12 cellular contexts compared by ENCODE assay signal in the genomic region with DNA sequence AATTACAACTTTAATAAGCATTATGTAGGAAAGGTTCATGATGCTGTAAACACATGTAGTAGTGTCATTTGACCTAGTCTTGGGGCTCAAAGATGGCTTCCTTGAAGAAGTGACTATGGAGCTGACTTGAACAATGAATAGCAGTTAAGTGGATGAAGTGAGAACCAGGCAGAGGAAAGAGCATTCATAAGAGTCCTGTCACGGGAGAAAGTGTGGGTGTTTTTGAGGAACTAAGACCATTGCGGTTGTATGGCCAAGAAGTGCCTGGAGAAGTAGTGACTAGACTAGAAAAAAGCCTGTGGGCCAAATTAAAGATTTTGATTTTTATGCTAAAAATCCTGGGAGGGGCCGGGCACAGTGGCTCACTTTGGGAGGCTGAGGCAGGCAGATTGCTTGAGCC. TPM values are rescaled to one million over a fixed set of nuclear protein-coding genes. Genes with fewer than 3 reads are reported as not detected.
A peak's percentile ranks its signal among the peaks of the same experiment; 100 is the strongest.
DNase-seq lines count a peak whose midpoint lies in the region; ATAC-seq and TF ChIP-seq lines count a peak whose summit lies in the region.
"Had no signal": no experiment of that assay in that cellular context is flagged by ENCODE, and none has a peak within 500 bp of the region (broad histone marks: within the 10 kb centered on the region; RNA-seq: fewer than 3 reads in every experiment).

No MANE protein-coding gene starts in this region.

- peaks cover 39% of the 10 kb centered on the region for H3K4me1 Mint-ChIP-seq in CD14-positive monocyte
- peaks cover 16% of the 10 kb centered on the region for H3K4me1 Mint-ChIP-seq in activated CD8-positive, alpha-beta memory T cell treated with anti-CD3 and anti-CD28 coated beads, Interleukin-2, amount 10 ng/mL, durations not matched to agents 7 days and 5 days

- no peak overlapping the region for H3K27ac ChIP-seq in coronary artery
- H3K27ac ChIP-seq: BLaER1, thoracic aorta had no signal

- TF ChIP-seq CTCF in CD14-positive monocyte (IDR thresholded peaks at IDR 0.05) (no peak), coronary artery (IDR thresholded peaks at IDR 0.05) (no peak)

- intact Hi-C loops in CD14-positive monocyte (cut with micrococcal nuclease): no loop called here

- CTCF ChIA-PET in activated CD8-positive, alpha-beta memory T cell treated with anti-CD3 and anti-CD28 coated beads, Interleukin-2, amount 10 ng/mL, durations not matched to agents 7 days and 5 days (lab: Charles Lee): interaction anchor here (1.2 kb wide), 1 partner anchor 34 kb away, joined by 3 read pairs; no protein-coding TSS in a partner anchor

- no peak overlapping the region for H3K4me3 ChIP-seq in coronary artery
- H3K4me3 ChIP-seq: BLaER1, thoracic aorta had no signal

- H3K27me3 Mint-ChIP-seq in CD14-positive monocyte (ENCODE audit: low read depth in 3 of 3): peaks cover 0 to 2% (median 2%) of the 10 kb centered on the region in 3 donors
- no peaks in the 10 kb centered on the region for H3K27me3 Mint-ChIP-seq in activated CD8-positive, alpha-beta memory T cell treated with anti-CD3 and anti-CD28 coated beads, Interleukin-2, amount 10 ng/mL, durations not matched to agents 7 days and 5 days

- peak; percentile 78 for ATAC-seq in GM19395 (IDR thresholded peaks at IDR 0.05; ENCODE audit: unreplicated experiment)
- peak; percentile 60 for ATAC-seq in HG03039 (IDR thresholded peaks at IDR 0.05; ENCODE audit: unreplicated experiment)
- ATAC-seq in activated CD8-positive, alpha-beta memory T cell treated with anti-CD3 and anti-CD28 coated beads, Interleukin-2, amount 10 ng/mL, durations not matched to agents 7 days and 5 days: no peak

- H3K9me3 Mint-ChIP-seq in CD14-positive monocyte: no peaks in the 10 kb centered on the region
- H3K9me3 Mint-ChIP-seq in activated CD8-positive, alpha-beta memory T cell treated with anti-CD3 and anti-CD28 coated beads, Interleukin-2, amount 10 ng/mL, durations not matched to agents 7 days and 5 days (ENCODE audit: low read depth): no peaks in the 10 kb centered on the region

- peaks cover 34 to 45% of the 10 kb centered on the region in 2 donors for H3K36me3 Mint-ChIP-seq in CD14-positive monocyte
- peaks cover 3% of the 10 kb centered on the region for H3K36me3 Mint-ChIP-seq in activated CD8-positive, alpha-beta memory T cell treated with anti-CD3 and anti-CD28 coated beads, Interleukin-2, amount 10 ng/mL, durations not matched to agents 7 days and 5 days

- peak overlapping the region; percentile 87 to 97 (median 96) for H3K27ac Mint-ChIP-seq in CD14-positive monocyte
- H3K27ac Mint-ChIP-seq in activated CD8-positive, alpha-beta memory T cell treated with anti-CD3 and anti-CD28 coated beads, Interleukin-2, amount 10 ng/mL, durations not matched to agents 7 days and 5 days: no peak overlapping the region

- no peak overlapping the region for H3K4me3 Mint-ChIP-seq in CD14-positive monocyte
- no peak overlapping the region for H3K4me3 Mint-ChIP-seq in activated CD8-positive, alpha-beta memory T cell treated with anti-CD3 and anti-CD28 coated beads, Interleukin-2, amount 10 ng/mL, durations not matched to agents 7 days and 5 days

- DNase-seq in CD14-positive monocyte (ENCODE audit: low spot score) (peak; percentile 64), SKM-1 (lab: John Stamatoyannopoulos, UW; ENCODE audit: unreplicated experiment) (peak; percentile 40), coronary artery (ENCODE audit: low spot score) (no peak), UCSD-AML1 (lab: John Stamatoyannopoulos, UW; ENCODE audit: unreplicated experiment) (no peak), A172 (ENCODE audit: low spot score) (no peak)
- no peak for DNase-seq in activated CD8-positive, alpha-beta memory T cell treated with anti-CD3 and anti-CD28 coated beads, Interleukin-2, amount 10 ng/mL, durations not matched to agents 7 days and 5 days
- DNase-seq: activated effector memory CD4-positive, alpha-beta T cell treated with anti-CD3 and anti-CD28 coated beads, Interleukin-2, amount 50 U/mL, for 16 hours; NCI-H1417 had no signal

RNA-seq across cellular contexts. Expression of a gene that starts 7.2 kb away (rescaled TPM):
- 1 to 10 TPM; 7.4 to 8.3 TPM for polyA plus RNA-seq in CD14-positive monocyte
- 1.6 and 3.9 TPM in 2 replicates for total RNA-seq in A172 (2014; rRNA removed; shearing (Covaris generic))
- 10 to 100 TPM in 1 of 2 experiments, 1 to 10 TPM in 1; 7.0 to 11.2 TPM for total RNA-seq in activated CD8-positive, alpha-beta memory T cell treated with anti-CD3 and anti-CD28 coated beads, Interleukin-2, amount 10 ng/mL, durations not matched to agents 7 days and 5 days

Comparison
In these comparisons a context has a peak if more than half of its experiments do, and no peak if none do; other contexts are left out.
1. DNase-seq: peak in CD14-positive monocyte (single experiment) and SKM-1 (single experiment); none in coronary artery (single experiment), UCSD-AML1 (single experiment), A172 (single experiment) and activated CD8-positive, alpha-beta memory T cell treated with anti-CD3 and anti-CD28 coated beads, Interleukin-2, amount 10 ng/mL, durations not matched to agents 7 days and 5 days (single experiment).